In the genomic region with DNA sequence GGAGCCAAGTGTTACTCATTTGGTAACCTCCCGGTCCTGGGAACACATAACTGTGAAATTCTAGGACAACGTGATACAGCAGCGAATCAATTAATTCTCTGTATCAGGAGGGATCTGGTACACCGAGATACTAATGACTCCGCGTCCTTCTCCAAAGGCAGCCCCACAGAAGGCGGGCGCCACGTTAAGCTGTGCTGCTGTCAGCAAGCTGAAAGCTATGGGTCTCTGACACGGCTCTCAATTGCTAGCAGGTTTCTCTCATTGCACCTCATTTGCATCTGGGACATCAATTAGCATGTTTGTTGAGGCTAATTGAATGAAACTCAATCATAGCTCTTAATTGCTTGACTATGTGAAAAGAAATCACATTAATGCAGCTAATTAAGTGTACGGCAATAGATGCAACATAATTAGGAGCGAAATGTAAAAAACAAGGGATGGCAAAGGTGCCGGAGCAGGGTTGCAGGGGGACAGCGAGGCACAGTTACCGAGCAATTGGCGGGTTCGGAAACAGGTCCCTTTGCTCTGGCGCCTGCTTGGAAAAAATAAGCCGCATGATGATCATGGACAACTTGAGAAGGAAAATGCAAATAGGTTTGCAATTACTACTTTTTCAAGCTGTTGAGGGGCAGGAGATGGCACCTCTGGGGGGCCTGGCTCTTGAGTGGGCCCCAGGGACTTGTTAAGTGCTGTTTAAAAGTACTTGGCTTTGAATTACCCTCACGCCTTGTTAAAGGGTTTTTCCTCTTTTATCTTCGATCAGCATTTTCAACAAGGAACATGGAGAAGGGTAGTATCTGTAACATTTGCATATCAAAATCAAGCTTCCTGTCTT, we compare ENCODE assay signal across 1 cellular context.
TF ChIP-seq lines count a peak whose summit lies in the region.

No MANE protein-coding gene starts in this region.

TF ChIP-seq in neural cell, 6 proteins besides CTCF, POLR2A, EP300 and RAD21 (continued from another document):
- TF ChIP-seq, protein P1, sequence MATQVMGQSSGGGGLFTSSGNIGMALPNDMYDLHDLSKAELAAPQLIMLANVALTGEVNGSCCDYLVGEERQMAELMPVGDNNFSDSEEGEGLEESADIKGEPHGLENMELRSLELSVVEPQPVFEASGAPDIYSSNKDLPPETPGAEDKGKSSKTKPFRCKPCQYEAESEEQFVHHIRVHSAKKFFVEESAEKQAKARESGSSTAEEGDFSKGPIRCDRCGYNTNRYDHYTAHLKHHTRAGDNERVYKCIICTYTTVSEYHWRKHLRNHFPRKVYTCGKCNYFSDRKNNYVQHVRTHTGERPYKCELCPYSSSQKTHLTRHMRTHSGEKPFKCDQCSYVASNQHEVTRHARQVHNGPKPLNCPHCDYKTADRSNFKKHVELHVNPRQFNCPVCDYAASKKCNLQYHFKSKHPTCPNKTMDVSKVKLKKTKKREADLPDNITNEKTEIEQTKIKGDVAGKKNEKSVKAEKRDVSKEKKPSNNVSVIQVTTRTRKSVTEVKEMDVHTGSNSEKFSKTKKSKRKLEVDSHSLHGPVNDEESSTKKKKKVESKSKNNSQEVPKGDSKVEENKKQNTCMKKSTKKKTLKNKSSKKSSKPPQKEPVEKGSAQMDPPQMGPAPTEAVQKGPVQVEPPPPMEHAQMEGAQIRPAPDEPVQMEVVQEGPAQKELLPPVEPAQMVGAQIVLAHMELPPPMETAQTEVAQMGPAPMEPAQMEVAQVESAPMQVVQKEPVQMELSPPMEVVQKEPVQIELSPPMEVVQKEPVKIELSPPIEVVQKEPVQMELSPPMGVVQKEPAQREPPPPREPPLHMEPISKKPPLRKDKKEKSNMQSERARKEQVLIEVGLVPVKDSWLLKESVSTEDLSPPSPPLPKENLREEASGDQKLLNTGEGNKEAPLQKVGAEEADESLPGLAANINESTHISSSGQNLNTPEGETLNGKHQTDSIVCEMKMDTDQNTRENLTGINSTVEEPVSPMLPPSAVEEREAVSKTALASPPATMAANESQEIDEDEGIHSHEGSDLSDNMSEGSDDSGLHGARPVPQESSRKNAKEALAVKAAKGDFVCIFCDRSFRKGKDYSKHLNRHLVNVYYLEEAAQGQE (IDR thresholded peaks at IDR 0.05; ENCODE audit: borderline replicate concordance): no peak
- TF ChIP-seq EZH2 (IDR thresholded peaks at IDR 0.05; ENCODE audit: borderline replicate concordance, insufficient read depth, low read length, poor library complexity, severe bottlenecking) (no peak), MXI1 (conservative IDR thresholded peaks at IDR 0.05; ENCODE audit: poor library complexity, severe bottlenecking) (no peak), SMC3 (conservative IDR thresholded peaks at IDR 0.05; ENCODE audit: poor library complexity) (no peak)
